In genomic region chr17:6269474-6269873, GRCh38 we compare ENCODE assay signal across 9 cellular contexts.
DNase-seq lines count a peak whose midpoint lies in the region; ATAC-seq and TF ChIP-seq lines count a peak whose summit lies in the region.
"Had no signal": no experiment of that assay in that cellular context is flagged by ENCODE, and none has a peak within 500 bp of the region (broad histone marks: within the 10 kb centered on the region; RNA-seq: fewer than 3 reads in every experiment).

No MANE protein-coding gene starts in this region.

- H3K9me3 Mint-ChIP-seq in Calu3 (ENCODE audit: low read depth, unreplicated experiment), result no peaks in the 10 kb centered on the region
- no peaks in the 10 kb centered on the region for H3K9me3 Mint-ChIP-seq in activated T-helper 1 cell treated with anti-CD3 and anti-CD28 coated beads, Interleukin-12 subunit alpha, Interleukin-12 subunit beta, Interleukin-2, Interleukin-4 antibody, amounts not matched to agents 30 ng/mL and 10 ng/mL and 1 ng/mL, durations not matched to agents 14 hours and 24 hours and 36 hours
- peaks cover 13% of the 10 kb centered on the region for H3K9me3 Mint-ChIP-seq in stimulated activated effector memory CD8-positive, alpha-beta T cell treated with anti-CD3 and anti-CD28 coated beads, Interleukin-12 subunit alpha, Interleukin-12 subunit beta, amount 100 ng/mL, for 72 hours

- no peak overlapping the region for H3K27ac ChIP-seq in WERI-Rb-1

- ATAC-seq in stimulated activated effector memory CD8-positive, alpha-beta T cell treated with anti-CD3 and anti-CD28 coated beads, Interleukin-12 subunit alpha, Interleukin-12 subunit beta, amount 100 ng/mL, for 72 hours, result no peak
- ATAC-seq in GM19351 (IDR thresholded peaks at IDR 0.05; ENCODE audit: unreplicated experiment), result no peak

- DNase-seq in Calu3 (peak; percentile 51), HT-29 (ENCODE audit: low spot score) (peak; percentile 27), kidney tubule cell (ENCODE audit: low spot score) (peak; percentile 47), SHP77 treated with DMSO at 0.1 percent for 48 hours (lab: John Stamatoyannopoulos, UW) (no peak), WERI-Rb-1 (no peak)
- DNase-seq in activated T-helper 1 cell treated with anti-CD3 and anti-CD28 coated beads, Interleukin-12 subunit alpha, Interleukin-12 subunit beta, Interleukin-2, Interleukin-4 antibody, amounts not matched to agents 30 ng/mL and 10 ng/mL and 1 ng/mL, durations not matched to agents 14 hours and 24 hours and 36 hours (ENCODE audit: low spot score), result peak; percentile 2
- no peak for DNase-seq in stimulated activated effector memory CD8-positive, alpha-beta T cell treated with anti-CD3 and anti-CD28 coated beads, Interleukin-12 subunit alpha, Interleukin-12 subunit beta, amount 100 ng/mL, for 72 hours (ENCODE audit: low spot score in 2 of 2)
- DNase-seq: NCI-H1694 treated with DMSO at 0.1 percent for 48 hours had no signal

- CTCF ChIA-PET in Calu3 (lab: Charles Lee), result interaction anchor here (1.0 kb wide), 1 partner anchor 143 kb away, joined by 3 read pairs; no protein-coding TSS in a partner anchor

- peaks cover 44% of the 10 kb centered on the region for H3K27me3 Mint-ChIP-seq in Calu3 (ENCODE audit: unreplicated experiment)
- no peaks in the 10 kb centered on the region for H3K27me3 Mint-ChIP-seq in activated T-helper 1 cell treated with anti-CD3 and anti-CD28 coated beads, Interleukin-12 subunit alpha, Interleukin-12 subunit beta, Interleukin-2, Interleukin-4 antibody, amounts not matched to agents 30 ng/mL and 10 ng/mL and 1 ng/mL, durations not matched to agents 14 hours and 24 hours and 36 hours (ENCODE audit: insufficient read depth)

- H3K36me3 Mint-ChIP-seq in Calu3 (ENCODE audit: insufficient read depth, unreplicated experiment), result no peaks in the 10 kb centered on the region
- H3K36me3 Mint-ChIP-seq in activated T-helper 1 cell treated with anti-CD3 and anti-CD28 coated beads, Interleukin-12 subunit alpha, Interleukin-12 subunit beta, Interleukin-2, Interleukin-4 antibody, amounts not matched to agents 30 ng/mL and 10 ng/mL and 1 ng/mL, durations not matched to agents 14 hours and 24 hours and 36 hours (ENCODE audit: low read depth), result no peaks in the 10 kb centered on the region
- H3K36me3 Mint-ChIP-seq in stimulated activated effector memory CD8-positive, alpha-beta T cell treated with anti-CD3 and anti-CD28 coated beads, Interleukin-12 subunit alpha, Interleukin-12 subunit beta, amount 100 ng/mL, for 72 hours, result no peaks in the 10 kb centered on the region

- no peak overlapping the region for H3K27ac Mint-ChIP-seq in Calu3 (ENCODE audit: unreplicated experiment)
- H3K27ac Mint-ChIP-seq in activated T-helper 1 cell treated with anti-CD3 and anti-CD28 coated beads, Interleukin-12 subunit alpha, Interleukin-12 subunit beta, Interleukin-2, Interleukin-4 antibody, amounts not matched to agents 30 ng/mL and 10 ng/mL and 1 ng/mL, durations not matched to agents 14 hours and 24 hours and 36 hours, result no peak overlapping the region
- H3K27ac Mint-ChIP-seq in stimulated activated effector memory CD8-positive, alpha-beta T cell treated with anti-CD3 and anti-CD28 coated beads, Interleukin-12 subunit alpha, Interleukin-12 subunit beta, amount 100 ng/mL, for 72 hours, result no peak overlapping the region

- no peak overlapping the region for H3K4me3 ChIP-seq in WERI-Rb-1 (ENCODE audit: low read depth, low read length)

- H3K36me3 ChIP-seq in WERI-Rb-1, result no peaks in the 10 kb centered on the region

- intact Hi-C loops in Calu3 (cut with micrococcal nuclease; ENCODE audit: unreplicated experiment), result no loop called here
- intact Hi-C loops in activated T-helper 1 cell treated with anti-CD3 and anti-CD28 coated beads, Interleukin-12 subunit alpha, Interleukin-12 subunit beta, Interleukin-2, Interleukin-4 antibody, amounts not matched to agents 30 ng/mL and 10 ng/mL and 1 ng/mL, durations not matched to agents 14 hours and 24 hours and 36 hours (cut with micrococcal nuclease), result no loop called here

- TF ChIP-seq CTCF in Calu3 (IDR thresholded peaks at IDR 0.05; ENCODE audit: unreplicated experiment) (no peak), WERI-Rb-1 (IDR thresholded peaks at IDR 0.05; ENCODE audit: low read depth, low read length) (no peak)

- no peaks in the 10 kb centered on the region for H3K27me3 ChIP-seq in WERI-Rb-1 (ENCODE audit: insufficient read depth, low read depth, severe bottlenecking)

- H3K4me1 Mint-ChIP-seq in Calu3 (ENCODE audit: low read depth, unreplicated experiment), result no peaks in the 10 kb centered on the region
- no peaks in the 10 kb centered on the region for H3K4me1 Mint-ChIP-seq in activated T-helper 1 cell treated with anti-CD3 and anti-CD28 coated beads, Interleukin-12 subunit alpha, Interleukin-12 subunit beta, Interleukin-2, Interleukin-4 antibody, amounts not matched to agents 30 ng/mL and 10 ng/mL and 1 ng/mL, durations not matched to agents 14 hours and 24 hours and 36 hours (ENCODE audit: low read depth)
- no peaks in the 10 kb centered on the region for H3K4me1 Mint-ChIP-seq in stimulated activated effector memory CD8-positive, alpha-beta T cell treated with anti-CD3 and anti-CD28 coated beads, Interleukin-12 subunit alpha, Interleukin-12 subunit beta, amount 100 ng/mL, for 72 hours

- H3K9me3 ChIP-seq in WERI-Rb-1 (ENCODE audit: severe bottlenecking), result peaks cover 4% of the 10 kb centered on the region

- BruUV-seq in Calu3 (replicated peaks; lab: Mats Ljungman, UMichigan), result no TSS peak

- H3K4me3 Mint-ChIP-seq in Calu3 (ENCODE audit: low read depth, unreplicated experiment), result no peak overlapping the region
- H3K4me3 Mint-ChIP-seq in activated T-helper 1 cell treated with anti-CD3 and anti-CD28 coated beads, Interleukin-12 subunit alpha, Interleukin-12 subunit beta, Interleukin-2, Interleukin-4 antibody, amounts not matched to agents 30 ng/mL and 10 ng/mL and 1 ng/mL, durations not matched to agents 14 hours and 24 hours and 36 hours, result no peak overlapping the region
- no peak overlapping the region for H3K4me3 Mint-ChIP-seq in stimulated activated effector memory CD8-positive, alpha-beta T cell treated with anti-CD3 and anti-CD28 coated beads, Interleukin-12 subunit alpha, Interleukin-12 subunit beta, amount 100 ng/mL, for 72 hours

Comparison
In these comparisons a context has a peak if more than half of its experiments do, and no peak if none do; other contexts are left out.
1. DNase-seq: peak in Calu3 (single experiment), HT-29 (single experiment), activated T-helper 1 cell treated with anti-CD3 and anti-CD28 coated beads, Interleukin-12 subunit alpha, Interleukin-12 subunit beta, Interleukin-2, Interleukin-4 antibody, amounts not matched to agents 30 ng/mL and 10 ng/mL and 1 ng/mL, durations not matched to agents 14 hours and 24 hours and 36 hours (single experiment) and kidney tubule cell (single experiment); none in SHP77 treated with DMSO at 0.1 percent for 48 hours (single experiment), WERI-Rb-1 (single experiment) and stimulated activated effector memory CD8-positive, alpha-beta T cell treated with anti-CD3 and anti-CD28 coated beads, Interleukin-12 subunit alpha, Interleukin-12 subunit beta, amount 100 ng/mL, for 72 hours (0 of 2).